ENCODE assay signal across 38 cellular contexts in the genomic region with DNA sequence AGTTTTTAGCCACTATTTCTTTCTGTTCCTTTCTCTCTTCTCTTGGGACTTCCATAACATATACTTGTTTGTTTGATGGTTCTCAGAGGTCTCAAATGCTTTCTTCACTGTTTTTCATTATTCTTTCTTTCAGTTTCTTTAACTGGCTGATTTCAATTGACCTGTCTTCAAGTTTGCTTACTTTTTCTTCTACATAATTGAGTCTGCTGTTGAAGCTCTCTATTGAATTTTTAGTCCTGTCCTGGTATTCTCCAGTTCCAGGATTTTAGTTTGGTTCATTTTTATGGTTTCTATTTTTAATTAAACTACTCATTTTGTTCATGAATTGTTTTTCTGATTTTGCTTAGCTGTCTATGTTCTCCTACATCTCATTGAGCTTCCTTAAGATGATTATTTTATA.
"Had no signal": no experiment of that assay in that cellular context is flagged by ENCODE, and none has a peak within 500 bp of the region (broad histone marks: within the 10 kb centered on the region; RNA-seq: fewer than 3 reads in every experiment).

No MANE protein-coding gene starts in this region.

- H3K36me3 Mint-ChIP-seq: activated CD8-positive, alpha-beta memory T cell treated with anti-CD3 and anti-CD28 coated beads, Interleukin-2, amount 10 ng/mL, durations not matched to agents 7 days and 5 days; activated naive CD4-positive, alpha-beta T cell treated with anti-CD3 and anti-CD28 coated beads, Interleukin-2, amount 10 ng/mL, durations not matched to agents 7 days and 5 days; activated naive CD8-positive, alpha-beta T cell; brain had no signal

- H3K27me3 Mint-ChIP-seq: activated B cell treated with CpG ODN at 0.5 μM for 24 hours; activated CD4-positive, alpha-beta memory T cell treated with anti-CD3 and anti-CD28 coated beads, Interleukin-2, amount 10 ng/mL, durations not matched to agents 7 days and 5 days; activated CD4-positive, alpha-beta T cell treated with anti-CD3 and anti-CD28 coated beads for 36 hours; activated CD4-positive, alpha-beta T cell treated with anti-CD3 and anti-CD28 coated beads, Interleukin-2, amount 10 ng/mL, durations not matched to agents 7 days and 5 days; activated CD8-positive, alpha-beta memory T cell treated with anti-CD3 and anti-CD28 coated beads, Interleukin-2, amount 10 ng/mL, durations not matched to agents 7 days and 5 days; activated naive CD4-positive, alpha-beta T cell treated with anti-CD3 and anti-CD28 coated beads, Interleukin-2, amount 10 ng/mL, durations not matched to agents 7 days and 5 days; activated naive CD8-positive, alpha-beta T cell; activated naive CD8-positive, alpha-beta T cell treated with anti-CD3 and anti-CD28 coated beads, Interleukin-2, amount 10 ng/mL, durations not matched to agents 7 days and 5 days; activated T-cell treated with anti-CD3 and anti-CD28 coated beads, Interleukin-2, amount 50 U/mL, for 24 hours; brain; central memory CD8-positive, alpha-beta T cell had no signal

- FAIRE-seq: bronchial epithelial cell, TTC549 had no signal

- H3K36me3 ChIP-seq: ascending aorta, cardiac muscle cell had no signal

- DNase-seq: activated B cell treated with CpG ODN at 0.5 μM for 24 hours; activated CD4-positive, alpha-beta memory T cell treated with anti-CD3 and anti-CD28 coated beads, Interleukin-2, amount 10 ng/mL, durations not matched to agents 7 days and 5 days; activated CD4-positive, alpha-beta T cell treated with anti-CD3 and anti-CD28 coated beads for 1 hour; activated CD4-positive, alpha-beta T cell treated with anti-CD3 and anti-CD28 coated beads for 36 hours; activated CD4-positive, alpha-beta T cell treated with anti-CD3 and anti-CD28 coated beads for 48 hours; activated CD4-positive, alpha-beta T cell treated with anti-CD3 and anti-CD28 coated beads, Interleukin-2, amount 10 ng/mL, durations not matched to agents 7 days and 5 days; activated CD4-positive, alpha-beta T cell treated with anti-CD3 and anti-CD28 coated beads, Interleukin-2, amount 50 U/mL, for 48 hours; activated CD8-positive, alpha-beta memory T cell treated with anti-CD3 and anti-CD28 coated beads for 24 hours; activated CD8-positive, alpha-beta memory T cell treated with anti-CD3 and anti-CD28 coated beads, Interleukin-2, amount 10 ng/mL, durations not matched to agents 7 days and 5 days; activated CD8-positive, alpha-beta memory T cell treated with anti-CD3 and anti-CD28 coated beads, Interleukin-2, amount 50 U/mL, for 48 hours; activated CD8-positive, alpha-beta T cell treated with anti-CD3 and anti-CD28 coated beads, Interleukin-2, amount 10 ng/mL, durations not matched to agents 7 days and 5 days; activated effector memory CD4-positive, alpha-beta T cell treated with Interleukin-2 at 50 U/mL for 16 hours; activated gamma-delta T cell; activated naive CD4-positive, alpha-beta T cell treated with anti-CD3 and anti-CD28 coated beads, Interleukin-2, amount 10 ng/mL, durations not matched to agents 7 days and 5 days; activated naive CD4-positive, alpha-beta T cell treated with Interleukin-2 at 50 U/mL for 16 hours; activated naive CD8-positive, alpha-beta T cell treated with anti-CD3 and anti-CD28 coated beads, Interleukin-2, amount 10 ng/mL, durations not matched to agents 7 days and 5 days; activated naive CD8-positive, alpha-beta T cell treated with anti-CD3 and anti-CD28 coated beads, Interleukin-2, amount 50 U/mL, for 24 hours; activated T-cell treated with anti-CD3 and anti-CD28 coated beads, Interleukin-2, amount 50 U/mL, for 24 hours; activated T-cell treated with anti-CD3 and anti-CD28 coated beads, Interleukin-2, amount 50 U/mL, for 48 hours; amygdala; anterior cingulate cortex; cerebellar nuclear complex; T-helper 1 cell; T-helper 2 cell; T-helper 9 cell had no signal

- H3K4me1 ChIP-seq: ascending aorta had no signal

- ATAC-seq: activated CD4-positive, alpha-beta T cell treated with anti-CD3 and anti-CD28 coated beads for 36 hours; activated CD4-positive, CD25-positive, alpha-beta regulatory T cell treated with anti-CD3 and anti-CD28 coated beads, Interleukin-2, amount 50 U/mL, for 24 hours; activated CD8-positive, alpha-beta memory T cell treated with anti-CD3 and anti-CD28 coated beads, Interleukin-2, amount 10 ng/mL, durations not matched to agents 7 days and 5 days; activated CD8-positive, alpha-beta T cell treated with anti-CD3 and anti-CD28 coated beads, Interleukin-2, amount 10 ng/mL, durations not matched to agents 7 days and 5 days; activated naive CD8-positive, alpha-beta T cell treated with anti-CD3 and anti-CD28 coated beads, Interleukin-2, amount 50 U/mL, for 24 hours had no signal

- H3K27me3 ChIP-seq: ascending aorta, cardiac muscle cell had no signal

- H3K4me1 Mint-ChIP-seq: activated CD4-positive, alpha-beta memory T cell treated with anti-CD3 and anti-CD28 coated beads, Interleukin-2, amount 10 ng/mL, durations not matched to agents 7 days and 5 days; activated CD4-positive, alpha-beta T cell treated with anti-CD3 and anti-CD28 coated beads for 36 hours; activated CD4-positive, alpha-beta T cell treated with anti-CD3 and anti-CD28 coated beads, Interleukin-2, amount 10 ng/mL, durations not matched to agents 7 days and 5 days; activated CD8-positive, alpha-beta memory T cell treated with anti-CD3 and anti-CD28 coated beads, Interleukin-2, amount 10 ng/mL, durations not matched to agents 7 days and 5 days; activated naive CD4-positive, alpha-beta T cell treated with anti-CD3 and anti-CD28 coated beads, Interleukin-2, amount 10 ng/mL, durations not matched to agents 7 days and 5 days; activated naive CD4-positive, alpha-beta T cell treated with anti-CD3 and anti-CD28 coated beads, Interleukin-2, amount 50 U/mL, for 24 hours; activated naive CD8-positive, alpha-beta T cell treated with anti-CD3 and anti-CD28 coated beads, Interleukin-2, amount 10 ng/mL, durations not matched to agents 7 days and 5 days; activated naive CD8-positive, alpha-beta T cell treated with anti-CD3 and anti-CD28 coated beads, Interleukin-2, amount 50 U/mL, for 24 hours; brain; central memory CD8-positive, alpha-beta T cell had no signal

- H3K27ac ChIP-seq: ascending aorta, cardiac muscle cell, VCaP had no signal

- H3K27ac Mint-ChIP-seq: activated B cell treated with CpG ODN at 0.5 μM for 24 hours; activated CD4-positive, alpha-beta memory T cell treated with anti-CD3 and anti-CD28 coated beads, Interleukin-2, amount 10 ng/mL, durations not matched to agents 7 days and 5 days; activated CD4-positive, alpha-beta T cell treated with anti-CD3 and anti-CD28 coated beads for 36 hours; activated CD4-positive, alpha-beta T cell treated with anti-CD3 and anti-CD28 coated beads, Interleukin-2, amount 10 ng/mL, durations not matched to agents 7 days and 5 days; activated CD8-positive, alpha-beta memory T cell treated with anti-CD3 and anti-CD28 coated beads, Interleukin-2, amount 10 ng/mL, durations not matched to agents 7 days and 5 days; activated CD8-positive, alpha-beta T cell treated with anti-CD3 and anti-CD28 coated beads, Interleukin-2, amount 10 ng/mL, durations not matched to agents 7 days and 5 days; activated naive CD4-positive, alpha-beta T cell treated with anti-CD3 and anti-CD28 coated beads, Interleukin-2, amount 10 ng/mL, durations not matched to agents 7 days and 5 days; activated naive CD4-positive, alpha-beta T cell treated with anti-CD3 and anti-CD28 coated beads, Interleukin-2, amount 50 U/mL, for 24 hours; activated naive CD8-positive, alpha-beta T cell; activated naive CD8-positive, alpha-beta T cell treated with anti-CD3 and anti-CD28 coated beads, Interleukin-2, amount 10 ng/mL, durations not matched to agents 7 days and 5 days; activated naive CD8-positive, alpha-beta T cell treated with anti-CD3 and anti-CD28 coated beads, Interleukin-2, amount 50 U/mL, for 24 hours; activated T-cell treated with anti-CD3 and anti-CD28 coated beads, Interleukin-2, amount 50 U/mL, for 24 hours; activated T-helper 2 cell treated with anti-CD3 and anti-CD28 coated beads, Interferon-gamma antibody, Interleukin-2, Interleukin-4, amounts not matched to agents 10 μg/mL and 5 μg/mL and 100 μg/mL, durations not matched to agents 14 hours and 24 hours and 36 hours; brain; T-helper 1 cell treated with Interleukin-12 subunit alpha and Interleukin-12 subunit beta and Interleukin-4 antibody, amounts not matched to agents 30 μg/mL and 1 μg/mL, for 36 hours; T-helper 2 cell treated with Interferon-gamma antibody and Interleukin-4, amounts not matched to agents 5 μg/mL and 100 μg/mL, for 36 hours had no signal

- H3K4me3 ChIP-seq: ascending aorta, cardiac muscle cell had no signal

- H3K4me3 Mint-ChIP-seq: activated B cell treated with CpG ODN at 0.5 μM for 24 hours; activated CD4-positive, alpha-beta memory T cell treated with anti-CD3 and anti-CD28 coated beads, Interleukin-2, amount 10 ng/mL, durations not matched to agents 7 days and 5 days; activated CD4-positive, alpha-beta T cell treated with anti-CD3 and anti-CD28 coated beads for 36 hours; activated CD4-positive, alpha-beta T cell treated with anti-CD3 and anti-CD28 coated beads, Interleukin-2, amount 10 ng/mL, durations not matched to agents 7 days and 5 days; activated CD8-positive, alpha-beta memory T cell treated with anti-CD3 and anti-CD28 coated beads, Interleukin-2, amount 10 ng/mL, durations not matched to agents 7 days and 5 days; activated CD8-positive, alpha-beta T cell treated with anti-CD3 and anti-CD28 coated beads, Interleukin-2, amount 10 ng/mL, durations not matched to agents 7 days and 5 days; activated naive CD4-positive, alpha-beta T cell treated with anti-CD3 and anti-CD28 coated beads, Interleukin-2, amount 10 ng/mL, durations not matched to agents 7 days and 5 days; activated naive CD4-positive, alpha-beta T cell treated with anti-CD3 and anti-CD28 coated beads, Interleukin-2, amount 50 U/mL, for 24 hours; activated naive CD8-positive, alpha-beta T cell; activated naive CD8-positive, alpha-beta T cell treated with anti-CD3 and anti-CD28 coated beads, Interleukin-2, amount 10 ng/mL, durations not matched to agents 7 days and 5 days; activated naive CD8-positive, alpha-beta T cell treated with anti-CD3 and anti-CD28 coated beads, Interleukin-2, amount 50 U/mL, for 24 hours; activated T-cell treated with anti-CD3 and anti-CD28 coated beads, Interleukin-2, amount 50 U/mL, for 24 hours; brain; central memory CD8-positive, alpha-beta T cell; T-helper 1 cell treated with Interleukin-12 subunit alpha and Interleukin-12 subunit beta and Interleukin-4 antibody, amounts not matched to agents 30 μg/mL and 1 μg/mL, for 36 hours; T-helper 2 cell treated with Interferon-gamma antibody and Interleukin-4, amounts not matched to agents 5 μg/mL and 100 μg/mL, for 36 hours had no signal
